Comparison of ENCODE assay signal across 8 cellular contexts in the genomic region with DNA sequence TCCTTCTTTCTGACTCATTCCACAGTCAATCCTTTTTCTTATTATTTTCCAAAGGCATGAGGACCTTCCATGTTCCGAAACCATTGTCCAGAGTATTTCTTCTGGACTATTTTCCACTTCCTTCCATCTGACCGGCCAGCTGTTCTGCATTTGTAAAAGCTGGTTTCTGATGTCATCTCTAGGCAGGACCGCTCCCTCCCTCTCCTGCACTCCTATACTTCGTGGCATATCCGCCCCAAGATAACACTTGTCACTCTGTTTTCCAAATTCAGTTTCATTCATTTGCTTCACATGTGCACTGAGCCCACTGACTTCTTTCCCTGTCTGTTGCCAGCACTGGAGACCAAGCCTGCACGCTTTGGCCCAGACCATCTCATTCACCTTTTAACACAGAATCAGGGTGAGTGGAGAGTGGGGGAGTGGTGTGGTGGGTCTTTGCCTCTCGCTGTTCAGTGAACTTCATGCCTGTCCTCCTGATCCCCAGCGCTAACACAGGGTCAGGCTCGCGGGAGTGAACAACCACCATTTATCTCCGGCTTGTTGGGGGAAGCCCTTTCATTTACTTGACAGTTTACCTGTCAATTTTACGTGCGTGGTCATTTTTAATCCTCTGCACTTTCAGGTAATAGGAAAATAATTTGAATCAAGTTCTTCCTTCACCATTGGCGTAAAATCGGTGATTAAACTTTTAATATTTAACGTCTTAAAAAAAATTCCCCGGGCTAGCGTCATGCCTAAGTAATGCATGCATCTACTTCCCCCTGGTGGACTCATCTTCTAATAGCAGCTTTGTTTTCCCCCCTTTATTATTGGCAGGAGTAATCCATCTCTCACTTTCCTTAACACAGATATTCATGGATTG. TPM values are rescaled to one million over a fixed set of nuclear protein-coding genes. Genes with fewer than 3 reads are reported as not detected.
DNase-seq lines count a peak whose midpoint lies in the region; ATAC-seq and TF ChIP-seq lines count a peak whose summit lies in the region.

No MANE protein-coding gene starts in this region.

- no peaks in the 10 kb centered on the region for H3K36me3 Mint-ChIP-seq in activated CD4-positive, alpha-beta memory T cell treated with anti-CD3 and anti-CD28 coated beads for 36 hours
- H3K36me3 Mint-ChIP-seq in activated CD4-positive, alpha-beta memory T cell treated with anti-CD3 and anti-CD28 coated beads, Interleukin-2, amount 10 ng/mL, durations not matched to agents 7 days and 5 days (ENCODE audit: low read depth), result no peaks in the 10 kb centered on the region

- no peaks in the 10 kb centered on the region for H3K4me1 ChIP-seq in KMS-11 (ENCODE audit: low read depth, poor library complexity, severe bottlenecking)
- no peaks in the 10 kb centered on the region for H3K4me1 ChIP-seq in Panc1 (ENCODE audit: control insufficient read depth, insufficient read depth, low read length)
- H3K4me1 ChIP-seq in duodenal mucosa (ENCODE audit: control insufficient read depth in 1 of 2, insufficient read depth in 2 of 2, low read length in 2 of 2), result peaks cover 5% of the 10 kb centered on the region in 2 donors
- H3K4me1 ChIP-seq in lung (ENCODE audit: control insufficient read depth in 2 of 2, insufficient read depth in 2 of 2, low read length in 2 of 2), result peaks cover 0 to 5% of the 10 kb centered on the region in 2 donors
- H3K4me1 ChIP-seq in upper lobe of right lung, result no peaks in the 10 kb centered on the region

- DNase-seq in activated CD4-positive, alpha-beta memory T cell treated with anti-CD3 and anti-CD28 coated beads for 36 hours, result peak; percentile 9
- DNase-seq in activated CD4-positive, alpha-beta memory T cell treated with anti-CD3 and anti-CD28 coated beads, Interleukin-2, amount 10 ng/mL, durations not matched to agents 7 days and 5 days, result no peak
- DNase-seq in Panc1 (ENCODE audit: low read depth, low spot score) (peak; percentile 32), lung (ENCODE audit: low spot score) (no peak), upper lobe of right lung (no peak)

- CTCF ChIA-PET in activated CD4-positive, alpha-beta memory T cell treated with anti-CD3 and anti-CD28 coated beads for 36 hours (lab: Charles Lee), result interaction anchor here (0.7 to 2.6 kb wide), 19 partner anchors 8 to 1001 kb away, joined by 3 to 9 read pairs (median 4); partner anchors contain the start of gene APPL2
- CTCF ChIA-PET in activated CD4-positive, alpha-beta memory T cell treated with anti-CD3 and anti-CD28 coated beads, Interleukin-2, amount 10 ng/mL, durations not matched to agents 7 days and 5 days (lab: Charles Lee), result interaction anchor here (0.7 to 2.5 kb wide), 10 partner anchors 9 to 380 kb away, joined by 3 to 10 read pairs (median 3); no protein-coding TSS in a partner anchor
- CTCF ChIA-PET in Panc1 (lab: Charles Lee), result interaction anchor here (0.5 to 0.6 kb wide), 2 partner anchors 297 to 441 kb away, joined by 4 to 9 read pairs; no protein-coding TSS in a partner anchor

- no peak overlapping the region for H3K4me2 ChIP-seq in KMS-11

- H3K27ac ChIP-seq in KMS-11 (no peak overlapping the region), Panc1 (ENCODE audit: low read length) (no peak overlapping the region), duodenal mucosa (ENCODE audit: low read depth, low read length) (no peak overlapping the region), lung (ENCODE audit: low read depth in 1 of 2, low read length in 1 of 2) (peak overlapping the region in 1 of 2 donors; percentile 18), upper lobe of right lung (no peak overlapping the region)

- H3K9ac ChIP-seq in KMS-11 (no peak overlapping the region), duodenal mucosa (ENCODE audit: low read depth in 1 of 2, low read length in 2 of 2) (peak overlapping the region; percentile 19 to 28)

- H3K4me1 Mint-ChIP-seq in activated CD4-positive, alpha-beta memory T cell treated with anti-CD3 and anti-CD28 coated beads for 36 hours (ENCODE audit: low read depth), result no peaks in the 10 kb centered on the region
- H3K4me1 Mint-ChIP-seq in activated CD4-positive, alpha-beta memory T cell treated with anti-CD3 and anti-CD28 coated beads, Interleukin-2, amount 10 ng/mL, durations not matched to agents 7 days and 5 days, result no peaks in the 10 kb centered on the region

- intact Hi-C loops in activated CD4-positive, alpha-beta memory T cell treated with anti-CD3 and anti-CD28 coated beads for 36 hours (cut with micrococcal nuclease), result loop anchor here (1.0 to 5.0 kb wide), 5 partner anchors 51 to 1182 kb away; partner anchors contain the start of gene C12orf75
- intact Hi-C loops in Panc1 (cut with micrococcal nuclease; ENCODE audit: unreplicated experiment), result no loop called here
- intact Hi-C loops in upper lobe of right lung (cut with DNase I), result loop anchor here (10.0 kb wide), 1 partner anchor 98 kb away; no protein-coding TSS in a partner anchor

- 24 to 36% methylated on average over 18 of the region's 18 CpGs for WGBS in lung, 2 donors

- H3K27ac Mint-ChIP-seq in activated CD4-positive, alpha-beta memory T cell treated with anti-CD3 and anti-CD28 coated beads for 36 hours, result no peak overlapping the region
- H3K27ac Mint-ChIP-seq in activated CD4-positive, alpha-beta memory T cell treated with anti-CD3 and anti-CD28 coated beads, Interleukin-2, amount 10 ng/mL, durations not matched to agents 7 days and 5 days, result no peak overlapping the region

- H3K36me3 ChIP-seq in KMS-11 (ENCODE audit: insufficient read depth) (no peaks in the 10 kb centered on the region), Panc1 (ENCODE audit: control insufficient read depth, insufficient read depth, low read length) (no peaks in the 10 kb centered on the region), duodenal mucosa (ENCODE audit: control insufficient read depth in 1 of 2, insufficient read depth in 2 of 2, low read length in 2 of 2) (no peaks in the 10 kb centered on the region), lung (ENCODE audit: control insufficient read depth in 2 of 2, insufficient read depth in 2 of 2, low read length in 2 of 2) (no peaks in the 10 kb centered on the region), upper lobe of right lung (no peaks in the 10 kb centered on the region)

- no peaks in the 10 kb centered on the region for H3K27me3 ChIP-seq in KMS-11 (ENCODE audit: insufficient read depth, low read depth)
- no peaks in the 10 kb centered on the region for H3K27me3 ChIP-seq in Panc1 (ENCODE audit: control insufficient read depth, insufficient read depth, low read length)
- H3K27me3 ChIP-seq in duodenal mucosa (ENCODE audit: control insufficient read depth in 1 of 2, insufficient read depth in 2 of 2, low read length in 2 of 2), result no peaks in the 10 kb centered on the region
- H3K27me3 ChIP-seq in lung (ENCODE audit: control insufficient read depth, insufficient read depth), result no peaks in the 10 kb centered on the region
- no peaks in the 10 kb centered on the region for H3K27me3 ChIP-seq in upper lobe of right lung

- no peak overlapping the region for H2AFZ ChIP-seq in KMS-11 (ENCODE audit: low read depth)

- no peak overlapping the region for H3K4me3 Mint-ChIP-seq in activated CD4-positive, alpha-beta memory T cell treated with anti-CD3 and anti-CD28 coated beads for 36 hours
- H3K4me3 Mint-ChIP-seq in activated CD4-positive, alpha-beta memory T cell treated with anti-CD3 and anti-CD28 coated beads, Interleukin-2, amount 10 ng/mL, durations not matched to agents 7 days and 5 days, result no peak overlapping the region

- peak; percentile 85 for ATAC-seq in Panc1
- ATAC-seq in lung (ENCODE audit: insufficient read depth, low FRiP score), result peak; percentile 77
- ATAC-seq in upper lobe of right lung, result peak; percentile 85
- ATAC-seq in GM18498 (IDR thresholded peaks at IDR 0.05; ENCODE audit: unreplicated experiment), result no peak

- TF ChIP-seq CTCF in KMS-11 (conservative IDR thresholded peaks at IDR 0.05; ENCODE audit: low read depth, low read length) (peak; percentile 75), Panc1 (IDR thresholded peaks at IDR 0.05) (peak; percentile 81), lung (IDR thresholded peaks at IDR 0.05; ENCODE audit: control extremely low read depth, extremely low read depth) (peak; percentile 76), upper lobe of right lung (IDR thresholded peaks at IDR 0.05) (peak; percentile 85)

- H3K9me3 Mint-ChIP-seq in activated CD4-positive, alpha-beta memory T cell treated with anti-CD3 and anti-CD28 coated beads for 36 hours, result no peaks in the 10 kb centered on the region
- H3K9me3 Mint-ChIP-seq in activated CD4-positive, alpha-beta memory T cell treated with anti-CD3 and anti-CD28 coated beads, Interleukin-2, amount 10 ng/mL, durations not matched to agents 7 days and 5 days, result no peaks in the 10 kb centered on the region

- H3K4me3 ChIP-seq in KMS-11 (IDR thresholded peaks at IDR 0.05; ENCODE audit: insufficient read depth, low read depth, low read length), result no peak overlapping the region
- H3K4me3 ChIP-seq in Panc1 (ENCODE audit: low read depth in 2 of 2, low read length in 2 of 2), result no peak overlapping the region
- peak overlapping the region; percentile 53 to 59 for H3K4me3 ChIP-seq in duodenal mucosa (ENCODE audit: low read depth in 1 of 2, low read length in 2 of 2)
- H3K4me3 ChIP-seq in lung, result no peak overlapping the region
- H3K4me3 ChIP-seq in upper lobe of right lung, result peak overlapping the region; percentile 24

- H3K9me3 ChIP-seq in Panc1 (ENCODE audit: control insufficient read depth, insufficient read depth, low read depth, low read length) (no peaks in the 10 kb centered on the region), duodenal mucosa (ENCODE audit: control insufficient read depth in 1 of 2, low read length in 2 of 2) (no peaks in the 10 kb centered on the region), lung (ENCODE audit: control insufficient read depth in 2 of 2, insufficient read depth in 1 of 2, low read length in 1 of 2) (no peaks in the 10 kb centered on the region), upper lobe of right lung (no peaks in the 10 kb centered on the region)

- H3K79me2 ChIP-seq in KMS-11 (ENCODE audit: insufficient read depth, low read depth), result no peaks in the 10 kb centered on the region

- in situ Hi-C loops in Panc1 (cut with HindIII; ENCODE audit: low pct_unique_long_range_greater_than_20kb, low sequenced_read_pairs), result no loop called here

- H3K27me3 Mint-ChIP-seq in activated CD4-positive, alpha-beta memory T cell treated with anti-CD3 and anti-CD28 coated beads for 36 hours, result no peaks in the 10 kb centered on the region
- H3K27me3 Mint-ChIP-seq in activated CD4-positive, alpha-beta memory T cell treated with anti-CD3 and anti-CD28 coated beads, Interleukin-2, amount 10 ng/mL, durations not matched to agents 7 days and 5 days, result no peaks in the 10 kb centered on the region

- POLR2A ChIA-PET in activated CD4-positive, alpha-beta memory T cell treated with anti-CD3 and anti-CD28 coated beads for 36 hours (lab: Charles Lee), result interaction anchor here (1.0 kb wide), 1 partner anchor 62 kb away, joined by 3 read pairs; no protein-coding TSS in a partner anchor
- POLR2A ChIA-PET in activated CD4-positive, alpha-beta memory T cell treated with anti-CD3 and anti-CD28 coated beads, Interleukin-2, amount 10 ng/mL, durations not matched to agents 7 days and 5 days (lab: Charles Lee), result interaction anchor here (1.6 kb wide), 1 partner anchor 51 kb away, joined by 9 read pairs; no protein-coding TSS in a partner anchor
- POLR2A ChIA-PET in Panc1 (lab: Charles Lee), result no interaction called here

- no peaks in the 10 kb centered on the region for H4K20me1 ChIP-seq in KMS-11 (ENCODE audit: insufficient read depth)

- BruUV-seq in Panc1 (replicated peaks; lab: Mats Ljungman, UMichigan), result no TSS peak

RNA-seq across cellular contexts. Expression of gene C12orf75, which starts 52.5 kb away (rescaled TPM):
- total RNA-seq in activated CD4-positive, alpha-beta memory T cell treated with anti-CD3 and anti-CD28 coated beads for 36 hours, result 10 to 100 TPM; 73.7 to 79.7 TPM
- 100 to 1,000 TPM; 288 to 312 TPM for total RNA-seq in activated CD4-positive, alpha-beta memory T cell treated with anti-CD3 and anti-CD28 coated beads, Interleukin-2, amount 10 ng/mL, durations not matched to agents 7 days and 5 days
- total RNA-seq in Panc1 (2021; ENCODE audit: unreplicated experiment) (132 TPM), lung (10 to 100 TPM; 18.2 to 26.7 TPM), upper lobe of right lung (5.9 TPM)
- 87.3 TPM for polyA plus RNA-seq in Panc1 (2012; ENCODE audit: insufficient read length)
- 10 to 100 TPM in 1 of 2 donors, 1 to 10 TPM in 1; 7.0 to 16.2 TPM for polyA plus RNA-seq in lung

Comparison
In these comparisons a context has a peak if more than half of its experiments do, and no peak if none do; other contexts are left out.
1. DNase-seq: peak in activated CD4-positive, alpha-beta memory T cell treated with anti-CD3 and anti-CD28 coated beads for 36 hours (single experiment) and Panc1 (single experiment); none in activated CD4-positive, alpha-beta memory T cell treated with anti-CD3 and anti-CD28 coated beads, Interleukin-2, amount 10 ng/mL, durations not matched to agents 7 days and 5 days (single experiment), lung (single experiment) and upper lobe of right lung (single experiment).
2. H3K4me3 ChIP-seq: peak in duodenal mucosa (2 of 2) and upper lobe of right lung (single experiment); none in KMS-11 (single experiment), Panc1 (0 of 2) and lung (single experiment).
3. Peak in every context shown above with its lines, with median percentiles within 50 percentile points of each other: CTCF ChIP-seq.